In genomic region chr7:51162724-51163329, GRCh38 we compare ENCODE assay signal across 8 cellular contexts.
A peak's percentile ranks its signal among the peaks of the same experiment; 100 is the strongest.
DNase-seq lines count a peak whose midpoint lies in the region; ATAC-seq lines count a peak whose summit lies in the region.

No MANE protein-coding gene starts in this region.

- H3K36me3 ChIP-seq in CD8-positive, alpha-beta memory T cell (ENCODE audit: insufficient read depth, low read length): no peaks in the 10 kb centered on the region

- H3K27me3 ChIP-seq in CD8-positive, alpha-beta memory T cell (ENCODE audit: insufficient read depth, low read length, poor library complexity, severe bottlenecking): no peaks in the 10 kb centered on the region

- no peak overlapping the region for H3K27ac ChIP-seq in CD8-positive, alpha-beta memory T cell (ENCODE audit: low read depth, low read length)

- no peaks in the 10 kb centered on the region for H3K9me3 ChIP-seq in CD8-positive, alpha-beta memory T cell (ENCODE audit: low read length)

- CTCF ChIA-PET in CD8-positive, alpha-beta memory T cell (lab: Charles Lee): interaction anchor here (0.8 to 4.7 kb wide), 7 partner anchors 11 to 1070 kb away, joined by 3 to 40 read pairs (median 5); partner anchors contain the start of gene ZPBP

- peaks cover 5 to 27% of the 10 kb centered on the region in 2 donors for H3K27me3 Mint-ChIP-seq in CD8-positive, alpha-beta memory T cell
- H3K27me3 Mint-ChIP-seq in activated CD4-positive, alpha-beta T cell treated with anti-CD3 and anti-CD28 coated beads, Interleukin-2, amount 10 ng/mL, durations not matched to agents 24 days and 14 days: peaks cover 28% of the 10 kb centered on the region

- no peak overlapping the region for H3K4me3 ChIP-seq in CD8-positive, alpha-beta memory T cell (ENCODE audit: low read length)

- DNase-seq in CD8-positive, alpha-beta memory T cell: peak; percentile 16 to 56 (median 35)
- DNase-seq in NCI-H510A treated with DMSO at 0.1 percent for 48 hours (lab: John Stamatoyannopoulos, UW) (peak; percentile 99), dermis microvascular lymphatic vessel endothelial cell (ENCODE audit: low read depth in 2 of 2) (peak; percentile 48 to 79), medulla oblongata (ENCODE audit: extremely low spot score) (peak; percentile 96)
- peak; percentile 91 for DNase-seq in activated CD4-positive, alpha-beta T cell treated with anti-CD3 and anti-CD28 coated beads, Interleukin-2, amount 10 ng/mL, durations not matched to agents 24 days and 14 days
- DNase-seq in stimulated activated CD8-positive, alpha-beta memory T cell treated with anti-CD3 and anti-CD28 coated beads, Interleukin-2, amount 100 ng/mL, for 1 hour (ENCODE audit: low read depth in 2 of 2): peak; percentile 21 to 26

- H3K36me3 Mint-ChIP-seq in CD8-positive, alpha-beta memory T cell: no peaks in the 10 kb centered on the region
- H3K36me3 Mint-ChIP-seq in activated CD4-positive, alpha-beta T cell treated with anti-CD3 and anti-CD28 coated beads, Interleukin-2, amount 10 ng/mL, durations not matched to agents 24 days and 14 days (ENCODE audit: low read depth): no peaks in the 10 kb centered on the region

- ATAC-seq in GM19395 (IDR thresholded peaks at IDR 0.05; ENCODE audit: unreplicated experiment) (peak; percentile 89), HG03442 (IDR thresholded peaks at IDR 0.05; ENCODE audit: unreplicated experiment) (peak; percentile 99)

- no peak overlapping the region for H3K27ac Mint-ChIP-seq in CD8-positive, alpha-beta memory T cell
- H3K27ac Mint-ChIP-seq in activated CD4-positive, alpha-beta T cell treated with anti-CD3 and anti-CD28 coated beads, Interleukin-2, amount 10 ng/mL, durations not matched to agents 24 days and 14 days: no peak overlapping the region

- no peak overlapping the region for H3K4me3 Mint-ChIP-seq in CD8-positive, alpha-beta memory T cell
- H3K4me3 Mint-ChIP-seq in activated CD4-positive, alpha-beta T cell treated with anti-CD3 and anti-CD28 coated beads, Interleukin-2, amount 10 ng/mL, durations not matched to agents 24 days and 14 days: no peak overlapping the region

- intact Hi-C loops in activated CD4-positive, alpha-beta T cell treated with anti-CD3 and anti-CD28 coated beads, Interleukin-2, amount 10 ng/mL, durations not matched to agents 24 days and 14 days (cut with micrococcal nuclease): loop anchor here (1.0 to 5.0 kb wide), 2 partner anchors 101 to 206 kb away; no protein-coding TSS in a partner anchor

- POLR2A ChIA-PET in CD8-positive, alpha-beta memory T cell (lab: Charles Lee): no interaction called here

- peaks cover 0 to 5% (median 1%) of the 10 kb centered on the region in 3 donors for H3K4me1 Mint-ChIP-seq in CD8-positive, alpha-beta memory T cell
- peaks cover 5% of the 10 kb centered on the region for H3K4me1 Mint-ChIP-seq in activated CD4-positive, alpha-beta T cell treated with anti-CD3 and anti-CD28 coated beads, Interleukin-2, amount 10 ng/mL, durations not matched to agents 24 days and 14 days

- no peaks in the 10 kb centered on the region for H3K4me1 ChIP-seq in CD8-positive, alpha-beta memory T cell (ENCODE audit: insufficient read depth, low read length)

- no peaks in the 10 kb centered on the region for H3K9me3 Mint-ChIP-seq in CD8-positive, alpha-beta memory T cell
- no peaks in the 10 kb centered on the region for H3K9me3 Mint-ChIP-seq in activated CD4-positive, alpha-beta T cell treated with anti-CD3 and anti-CD28 coated beads, Interleukin-2, amount 10 ng/mL, durations not matched to agents 24 days and 14 days

Comparison
In these comparisons a context has a peak if more than half of its experiments do, and no peak if none do; other contexts are left out.
1. DNase-seq: peak in every context shown above with its lines; median percentile 99 in NCI-H510A treated with DMSO at 0.1 percent for 48 hours; 96 in medulla oblongata; 91 in activated CD4-positive, alpha-beta T cell treated with anti-CD3 and anti-CD28 coated beads, Interleukin-2, amount 10 ng/mL, durations not matched to agents 24 days and 14 days; 64 in dermis microvascular lymphatic vessel endothelial cell; 35 in CD8-positive, alpha-beta memory T cell; 24 in stimulated activated CD8-positive, alpha-beta memory T cell treated with anti-CD3 and anti-CD28 coated beads, Interleukin-2, amount 100 ng/mL, for 1 hour.